9 cellular contexts compared by ENCODE assay signal in the genomic region with DNA sequence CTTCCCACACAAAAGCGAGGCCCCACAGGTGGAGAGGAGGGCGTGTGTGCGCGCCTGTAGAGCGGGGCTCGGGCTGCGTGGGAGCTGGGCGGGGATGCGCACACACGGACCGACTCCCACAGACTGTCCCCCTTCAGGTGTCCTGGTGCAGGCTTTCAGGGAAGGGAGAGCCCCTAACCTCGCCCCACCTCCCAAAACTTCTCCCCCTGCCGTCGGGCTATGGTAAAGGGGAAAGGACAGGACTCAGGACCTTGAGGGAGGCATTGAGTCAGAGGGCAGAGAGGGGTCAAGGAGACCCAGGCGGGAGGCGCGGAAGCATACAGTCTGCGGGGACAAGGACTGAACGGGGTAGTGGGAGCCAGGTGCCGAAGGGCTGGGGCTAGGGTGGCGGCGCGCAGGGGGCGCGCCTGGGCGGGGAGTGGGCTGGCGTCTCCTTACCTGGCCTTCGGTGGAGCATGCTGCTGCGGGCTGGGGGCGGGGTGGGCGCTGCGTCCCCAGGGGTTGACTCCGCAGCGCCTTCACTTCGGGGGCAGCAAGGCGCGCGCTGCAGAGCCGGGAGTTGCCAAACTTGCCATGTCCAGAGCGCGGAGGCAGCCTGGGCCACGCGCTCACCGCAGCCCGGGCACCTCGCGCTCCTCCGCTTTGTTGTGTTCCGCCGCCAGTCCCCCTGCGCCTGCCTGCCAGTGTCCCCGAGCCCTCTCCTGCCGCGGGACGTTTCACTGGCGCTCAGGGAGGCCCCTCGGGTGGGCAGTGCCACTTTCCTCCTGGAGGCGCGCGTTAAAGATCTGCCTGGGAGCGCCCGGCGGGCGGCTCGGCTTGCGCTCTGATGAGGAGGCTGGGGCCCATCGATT.
DNase-seq lines count a peak whose midpoint lies in the region; ATAC-seq, FAIRE-seq and TF ChIP-seq lines count a peak whose summit lies in the region.
"Had no signal": no experiment of that assay in that cellular context is flagged by ENCODE, and none has a peak within 500 bp of the region (broad histone marks: within the 10 kb centered on the region; RNA-seq: fewer than 3 reads in every experiment).

No MANE protein-coding gene starts in this region.

- no peak for FAIRE-seq in keratinocyte (lab: Jason Lieb, UNC)

- H3K4me3 ChIP-seq in keratinocyte (ENCODE audit: control insufficient read depth in 2 of 3, extremely low read depth in 1 of 3, insufficient read depth in 2 of 3, low read depth in 1 of 3, low read length in 3 of 3) (peak overlapping the region; percentile 22 to 57 (median 56)), tibial nerve (peak overlapping the region; percentile 15 to 51 (median 44))

- H3K27ac Mint-ChIP-seq in MCF 10A (ENCODE audit: low read depth, unreplicated experiment): peak overlapping the region; percentile 46

- peak overlapping the region; percentile 73 for H3K4me2 ChIP-seq in keratinocyte (ENCODE audit: control insufficient read depth, extremely low read depth, insufficient read depth, low read depth, low read length)

- peaks cover 2% of the 10 kb centered on the region for H3K4me1 ChIP-seq in keratinocyte (ENCODE audit: control insufficient read depth, extremely low read depth, insufficient read depth, low read length)
- H3K4me1 ChIP-seq in tibial nerve: peaks cover 0 to 33% (median 0%) of the 10 kb centered on the region in 4 donors

- TF ChIP-seq POLR2A in tibial nerve (IDR thresholded peaks at IDR 0.05): no peak

- CTCF ChIA-PET in MCF 10A (lab: Yijun Ruan, JAX): interaction anchor here (1.2 kb wide), 1 partner anchor 295 kb away, joined by 4 read pairs; no protein-coding TSS in a partner anchor

- no peaks in the 10 kb centered on the region for H3K9me1 ChIP-seq in keratinocyte (ENCODE audit: control insufficient read depth, extremely low read depth, insufficient read depth, low read length)

- peak overlapping the region; percentile 15 for H2AFZ ChIP-seq in keratinocyte (ENCODE audit: control insufficient read depth, low read length)

- no peak for TF ChIP-seq CTCF in MCF 10A (IDR thresholded peaks at IDR 0.05; ENCODE audit: unreplicated experiment)
- TF ChIP-seq CTCF in keratinocyte (optimal IDR thresholded peaks at IDR 0.05 in 1 of 3, IDR thresholded peaks at IDR 0.05 in 1 of 3, conservative IDR thresholded peaks at IDR 0.05 in 1 of 3; ENCODE audit: extremely low read depth in 1 of 3, insufficient read depth in 2 of 3, low read length in 3 of 3): peak in 2 of 3 experiments; percentile 7 to 18
- no peak for TF ChIP-seq CTCF in tibial nerve (IDR thresholded peaks at IDR 0.05)

- H3K27me3 ChIP-seq in keratinocyte (ENCODE audit: control insufficient read depth, extremely low read depth, insufficient read depth, low read length) (no peaks in the 10 kb centered on the region), tibial nerve (peaks cover 0 to 11% of the 10 kb centered on the region in 2 donors)

- H4K20me1 ChIP-seq in keratinocyte (ENCODE audit: control insufficient read depth, extremely low read depth, insufficient read depth, low read length): no peaks in the 10 kb centered on the region

- no peak overlapping the region for H3K9ac ChIP-seq in keratinocyte (ENCODE audit: control insufficient read depth, extremely low read depth, insufficient read depth, low read length)

- H3K36me3 ChIP-seq in keratinocyte (ENCODE audit: control insufficient read depth in 2 of 2, extremely low read depth in 1 of 2, insufficient read depth in 2 of 2, low read length in 2 of 2) (no peaks in the 10 kb centered on the region), tibial nerve (no peaks in the 10 kb centered on the region)

- no peak overlapping the region for H3K4me3 Mint-ChIP-seq in MCF 10A (ENCODE audit: unreplicated experiment)

- no peak for TF ChIP-seq EP300 in tibial nerve (IDR thresholded peaks at IDR 0.05)

- WGBS in tibial nerve, 2 donors: 3 to 4% methylated on average over 35 to 52 of the region's 67 CpGs

- BruUV-seq in MCF 10A (replicated peaks; lab: Mats Ljungman, UMichigan): no TSS peak

- no peak overlapping the region for H3K27ac ChIP-seq in keratinocyte (ENCODE audit: control insufficient read depth, insufficient read depth, low read length)
- no peak overlapping the region for H3K27ac ChIP-seq in tibial nerve
- H3K27ac ChIP-seq: 22Rv1 had no signal

- DNase-seq in DMS53 (lab: John Stamatoyannopoulos, UW) (peak; percentile 48), DMS53 treated with DMSO at 0.1 percent for 48 hours (lab: John Stamatoyannopoulos, UW; ENCODE audit: unreplicated experiment) (no peak), MCF 10A (ENCODE audit: unreplicated experiment) (no peak), keratinocyte (ENCODE audit: low read depth, low spot score) (no peak), tibial nerve (ENCODE audit: low spot score in 2 of 2) (no peak), GF-D8 (lab: John Stamatoyannopoulos, UW) (no peak)

- H3K27me3 Mint-ChIP-seq in MCF 10A (ENCODE audit: insufficient read depth, unreplicated experiment): no peaks in the 10 kb centered on the region

- no peaks in the 10 kb centered on the region for H3K79me2 ChIP-seq in keratinocyte (ENCODE audit: control insufficient read depth, insufficient read depth, low read length)

- H3K9me3 ChIP-seq in keratinocyte (ENCODE audit: control insufficient read depth, low read depth, low read length) (no peaks in the 10 kb centered on the region), tibial nerve (no peaks in the 10 kb centered on the region)

- H3K36me3 Mint-ChIP-seq in MCF 10A (ENCODE audit: insufficient read depth, unreplicated experiment): no peaks in the 10 kb centered on the region

- intact Hi-C loops in MCF 10A (cut with micrococcal nuclease): no loop called here

- dilution Hi-C loops in keratinocyte (cut with MboI; ENCODE audit: extremely low pct_ligation_motif_present, low sequenced_read_pairs): no loop called here

- ATAC-seq in HG03095 (IDR thresholded peaks at IDR 0.05; ENCODE audit: unreplicated experiment) (no peak), HG02870 (IDR thresholded peaks at IDR 0.05; ENCODE audit: unreplicated experiment) (no peak)

- no peaks in the 10 kb centered on the region for H3K9me3 Mint-ChIP-seq in MCF 10A (ENCODE audit: unreplicated experiment)

- POLR2A ChIA-PET in MCF 10A (lab: Yijun Ruan, JAX): no interaction called here

- no peaks in the 10 kb centered on the region for H3K4me1 Mint-ChIP-seq in MCF 10A (ENCODE audit: insufficient read depth, unreplicated experiment)

Comparison
In these comparisons a context has a peak if more than half of its experiments do, and no peak if none do; other contexts are left out.
1. CTCF ChIP-seq: peak in keratinocyte (2 of 3); none in MCF 10A (single experiment) and tibial nerve (0 of 5).